1 cellular context compared by ENCODE assay signal in genomic region chr19:38975214-38975860, GRCh38.
TF ChIP-seq lines count a peak whose summit lies in the region.

Gene FBXO17, minus strand, starts transcription at chr19:38975742. Its CDS starts 25,423 bp downstream, at chr19:38950319.

TF ChIP-seq in HepG2, 621 proteins besides CTCF, POLR2A, EP300 and RAD21 (continued from another document and continues in another):
- TF ChIP-seq TRIM22 (IDR thresholded peaks at IDR 0.05) (no peak), KDM3A (CRISPR knock-in tag; IDR thresholded peaks at IDR 0.05; ENCODE audit: low read depth) (0 out of 2 replicates have a peak, but pooled peaks have one; percentile 18), EEA1 (CRISPR knock-in tag; IDR thresholded peaks at IDR 0.05; ENCODE audit: borderline replicate concordance) (no peak), MXD1 (CRISPR knock-in tag; IDR thresholded peaks at IDR 0.05) (peak; percentile 80; the same call in 1 of the 2 replicates), MIER3 (CRISPR knock-in tag; IDR thresholded peaks at IDR 0.05; ENCODE audit: borderline replicate concordance) (no peak), ZNF740 (CRISPR knock-in tag; IDR thresholded peaks at IDR 0.05) (no peak), ZNF678 (CRISPR knock-in tag; IDR thresholded peaks at IDR 0.05) (no peak), ZIK1 (CRISPR knock-in tag; IDR thresholded peaks at IDR 0.05; ENCODE audit: borderline replicate concordance, low read depth) (0 out of 2 replicates have a peak, but pooled peaks have one; percentile 18), TEAD2 (CRISPR knock-in tag; IDR thresholded peaks at IDR 0.05) (peak; percentile 56; the same call in 1 of the 2 replicates), ZNF670 (CRISPR knock-in tag; IDR thresholded peaks at IDR 0.05; ENCODE audit: borderline replicate concordance) (peak; percentile 36; the same call in 1 of the 2 replicates), ZNF468 (CRISPR knock-in tag; IDR thresholded peaks at IDR 0.05) (no peak), SNAPC5 (CRISPR knock-in tag; IDR thresholded peaks at IDR 0.05; ENCODE audit: borderline replicate concordance) (no peak), ZNF792 (CRISPR knock-in tag; IDR thresholded peaks at IDR 0.05) (no peak), ZNF503 (CRISPR knock-in tag; IDR thresholded peaks at IDR 0.05) (no peak; the same call in 1 of the 2 replicates), ZBTB43 (CRISPR knock-in tag; conservative IDR thresholded peaks at IDR 0.05) (no peak), PLSCR1 (CRISPR knock-in tag; IDR thresholded peaks at IDR 0.05; ENCODE audit: borderline replicate concordance) (no peak), ZBTB46 (CRISPR knock-in tag; IDR thresholded peaks at IDR 0.05; ENCODE audit: borderline replicate concordance) (no peak), NR2C2 (CRISPR knock-in tag; IDR thresholded peaks at IDR 0.05; ENCODE audit: borderline replicate concordance) (no peak), ZSCAN9 (CRISPR knock-in tag; IDR thresholded peaks at IDR 0.05; ENCODE audit: borderline replicate concordance) (no peak), ZNF883 (CRISPR knock-in tag; IDR thresholded peaks at IDR 0.05; ENCODE audit: not compliant biosample characterization) (no peak), GATA4 (IDR thresholded peaks at IDR 0.05; ENCODE audit: borderline replicate concordance, low read depth) (no peak), KLF12 (CRISPR knock-in tag; IDR thresholded peaks at IDR 0.05; ENCODE audit: borderline replicate concordance) (0 out of 2 replicates have a peak, but pooled peaks have one; percentile 38), HMGXB4 (CRISPR knock-in tag; IDR thresholded peaks at IDR 0.05; ENCODE audit: borderline replicate concordance in 1 of 2, low read depth in 1 of 2) (no peak), REXO4 (CRISPR knock-in tag; IDR thresholded peaks at IDR 0.05; ENCODE audit: borderline replicate concordance) (peak; percentile 65; the same call in 1 of the 2 replicates), SMAD9 (CRISPR knock-in tag; IDR thresholded peaks at IDR 0.05) (no peak), TFAP4 (IDR thresholded peaks at IDR 0.05; ENCODE audit: borderline replicate concordance, low read depth) (peak; percentile 18; the same call in 1 of the 2 replicates), ZUFSP (CRISPR knock-in tag; IDR thresholded peaks at IDR 0.05; ENCODE audit: borderline replicate concordance) (no peak), CSRNP1 (CRISPR knock-in tag; IDR thresholded peaks at IDR 0.05) (no peak), ZNF484 (CRISPR knock-in tag; IDR thresholded peaks at IDR 0.05; ENCODE audit: borderline replicate concordance, low read depth) (no peak), SYNCRIP (IDR thresholded peaks at IDR 0.05; ENCODE audit: insufficient read depth, low read depth, low read length) (no peak), ETS1 (CRISPR knock-in tag; IDR thresholded peaks at IDR 0.05) (no peak), HNRNPLL (IDR thresholded peaks at IDR 0.05; ENCODE audit: low read depth, low read length, poor library complexity, severe bottlenecking) (peak; percentile 30), KLF11 (CRISPR knock-in tag; IDR thresholded peaks at IDR 0.05) (no peak), ZNF20 (CRISPR knock-in tag; IDR thresholded peaks at IDR 0.05) (no peak; the same call in 1 of the 2 replicates)
